2 cellular contexts compared by ENCODE assay signal in genomic region chr17:73691321-73691766, GRCh38.
A peak's percentile ranks its signal among the peaks of the same experiment; 100 is the strongest.
TF ChIP-seq lines count a peak whose summit lies in the region.

No MANE protein-coding gene starts in this region.

TF ChIP-seq in HepG2, 621 proteins besides CTCF, POLR2A, EP300 and RAD21:
- TF ChIP-seq HINFP (CRISPR knock-in tag; IDR thresholded peaks at IDR 0.05; ENCODE audit: low read depth) = 0 out of 2 replicates have a peak, but pooled peaks have one; percentile 59
- no peak for TF ChIP-seq ZNF761 (CRISPR knock-in tag; conservative IDR thresholded peaks at IDR 0.05)
- no peak for TF ChIP-seq ZNF615 (CRISPR knock-in tag; IDR thresholded peaks at IDR 0.05; ENCODE audit: borderline replicate concordance)
- no peak for TF ChIP-seq PHF5A (CRISPR knock-in tag; IDR thresholded peaks at IDR 0.05; ENCODE audit: low read depth, unreplicated experiment)
- TF ChIP-seq FOSL2 (CRISPR knock-in tag; IDR thresholded peaks at IDR 0.05) = peak; percentile 45

TF ChIP-seq in H1, 55 proteins besides CTCF, POLR2A, EP300 and RAD21:
- no peak for TF ChIP-seq RNF2 (IDR thresholded peaks at IDR 0.05; ENCODE audit: borderline replicate concordance, low read depth, low read length, missing control alignments, poor library complexity, severe bottlenecking)
- 0 out of 2 replicates have a peak, but pooled peaks have one; percentile 16 for TF ChIP-seq MAX (IDR thresholded peaks at IDR 0.05)
- no peak for TF ChIP-seq BCL11A (IDR thresholded peaks at IDR 0.05; ENCODE audit: low read depth in 2 of 2, low read length in 2 of 2)
- no peak for TF ChIP-seq KDM4A (IDR thresholded peaks at IDR 0.05; ENCODE audit: low read depth, low read length, severe bottlenecking)
TF ChIP-seq in H1: peak in this region for 1.
